In the genomic region with DNA sequence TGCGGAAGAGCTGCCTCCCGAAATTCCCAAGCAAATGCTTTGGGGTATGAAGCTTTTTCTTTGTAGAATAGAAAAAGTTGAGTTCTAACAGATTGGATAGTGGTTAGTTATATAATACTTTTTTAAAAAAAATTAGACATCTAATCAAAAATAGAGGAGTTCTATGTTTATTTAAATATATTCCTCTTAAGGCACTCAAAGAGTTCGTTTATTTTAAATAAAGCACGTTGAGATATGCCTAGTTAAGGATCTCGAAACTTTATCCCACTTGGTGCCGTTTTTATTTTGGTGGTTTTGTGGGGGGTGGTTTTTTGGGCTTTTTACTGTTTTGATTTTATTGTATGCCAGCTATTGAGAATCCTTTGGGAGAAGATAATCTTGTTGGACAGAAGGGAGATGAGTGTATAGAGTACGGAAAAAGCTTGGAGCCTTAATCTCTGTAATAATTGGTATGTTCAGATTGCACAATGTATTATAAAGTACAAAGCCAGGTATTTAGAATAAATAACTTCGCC, we compare ENCODE assay signal across 9 cellular contexts. TPM values are rescaled to one million over a fixed set of nuclear protein-coding genes. Genes with fewer than 3 reads are reported as not detected.
DNase-seq lines count a peak whose midpoint lies in the region; ATAC-seq, FAIRE-seq and TF ChIP-seq lines count a peak whose summit lies in the region.
"Had no signal": no experiment of that assay in that cellular context is flagged by ENCODE, and none has a peak within 500 bp of the region (broad histone marks: within the 10 kb centered on the region; RNA-seq: fewer than 3 reads in every experiment).

No MANE protein-coding gene starts in this region.

- TF ChIP-seq CTCF in D721Med (IDR thresholded peaks at IDR 0.05; ENCODE audit: insufficient read depth, missing control alignments) (no peak), OCI-LY3 (IDR thresholded peaks at IDR 0.05; ENCODE audit: low read depth, low read length) (no peak), endothelial cell (IDR thresholded peaks at IDR 0.05; ENCODE audit: unreplicated experiment) (no peak), prostate gland (IDR thresholded peaks at IDR 0.05) (no peak)

- H3K27me3 ChIP-seq in OCI-LY3 (ENCODE audit: low read depth, low read length) (no peaks in the 10 kb centered on the region), prostate gland (replicated peaks; ENCODE audit: insufficient read depth) (no peaks in the 10 kb centered on the region)

- peaks cover 34% of the 10 kb centered on the region for H3K79me2 ChIP-seq in OCI-LY3 (ENCODE audit: low read length)

- H3K9me3 ChIP-seq in OCI-LY3 (ENCODE audit: insufficient read depth, low read length) (no peaks in the 10 kb centered on the region), prostate gland (no peaks in the 10 kb centered on the region)

- TF ChIP-seq POLR2A in prostate gland (IDR thresholded peaks at IDR 0.05) = no peak

- no peaks in the 10 kb centered on the region for H3K9me3 Mint-ChIP-seq in endothelial cell (ENCODE audit: unreplicated experiment)
- H3K9me3 Mint-ChIP-seq: neural crest cell had no signal

- H3K4me2 ChIP-seq in OCI-LY3 (ENCODE audit: low read length) = peak overlapping the region; percentile 71

- H4K20me1 ChIP-seq in OCI-LY3 (ENCODE audit: insufficient read depth, low read length) = peaks cover 9% of the 10 kb centered on the region; the same call in 1 of the 2 replicates

- H3K36me3 ChIP-seq in OCI-LY3 (replicated peaks; ENCODE audit: low read depth, low read length) (peaks cover 48% of the 10 kb centered on the region), prostate gland (no peaks in the 10 kb centered on the region)

- H3K4me3 ChIP-seq in OCI-LY3 (ENCODE audit: low read length) (peak overlapping the region; percentile 89), prostate gland (peak overlapping the region; percentile 45 to 52)

- no peak overlapping the region for H3K27ac Mint-ChIP-seq in endothelial cell (ENCODE audit: unreplicated experiment)

- no peak for ATAC-seq in HG02588 (IDR thresholded peaks at IDR 0.05; ENCODE audit: unreplicated experiment)
- no peak for ATAC-seq in HG03039 (IDR thresholded peaks at IDR 0.05; ENCODE audit: unreplicated experiment)

- peak; percentile 70 for FAIRE-seq in D721Med (lab: Jason Lieb, UNC)

- DNase-seq in D721Med (ENCODE audit: insufficient read length, low spot score) (no peak), endothelial cell (ENCODE audit: low spot score) (no peak), prostate gland (ENCODE audit: low spot score) (no peak), OCI-M1 (lab: John Stamatoyannopoulos, UW) (no peak), middle frontal gyrus (ENCODE audit: extremely low spot score, low spot score) (no peak)

- H3K4me3 Mint-ChIP-seq in endothelial cell (ENCODE audit: unreplicated experiment) = peak overlapping the region; percentile 67
- H3K4me3 Mint-ChIP-seq: neural crest cell had no signal

- WGBS in prostate gland = 24% methylated on average over 8 of the region's 8 CpGs

- H3K4me1 ChIP-seq in OCI-LY3 (ENCODE audit: low read length) (peaks cover 44% of the 10 kb centered on the region), prostate gland (replicated peaks) (peaks cover 4% of the 10 kb centered on the region)

- peaks cover 2% of the 10 kb centered on the region for H3K4me1 Mint-ChIP-seq in endothelial cell (ENCODE audit: unreplicated experiment)

- H3K36me3 Mint-ChIP-seq in endothelial cell (ENCODE audit: low read depth, unreplicated experiment) = peaks cover 8% of the 10 kb centered on the region

- no peak overlapping the region for H2AFZ ChIP-seq in OCI-LY3 (ENCODE audit: low read depth, low read length)

- peaks cover 3% of the 10 kb centered on the region for H3K27me3 Mint-ChIP-seq in endothelial cell (ENCODE audit: unreplicated experiment)

- intact Hi-C loops in prostate gland (cut with DNase I) = loop anchor here (2.0 kb wide), 1 partner anchor 277 kb away; no protein-coding TSS in a partner anchor

- H3K9ac ChIP-seq in OCI-LY3 (ENCODE audit: low read length) = peak overlapping the region; percentile 70

- H3K27ac ChIP-seq in OCI-LY3 (ENCODE audit: low read length) = peak overlapping the region; percentile 60
- H3K27ac ChIP-seq in prostate gland = peak overlapping the region; percentile 83 to 86

RNA-seq across cellular contexts. Expression of gene SNAPC1, which starts 10.7 kb away (rescaled TPM):
- total RNA-seq in endothelial cell (ENCODE audit: unreplicated experiment) (5.2 TPM), prostate gland (10 to 100 TPM; 10.2 to 10.7 TPM)

RNA-seq across cellular contexts. Expression of gene HIF1A, which starts 56.2 kb away (rescaled TPM):
- total RNA-seq in endothelial cell (ENCODE audit: unreplicated experiment) = 203 TPM
- 100 to 1,000 TPM in 1 of 2 donors, 10 to 100 TPM in 1; 61.7 to 101 TPM for total RNA-seq in prostate gland
